In the genomic region with DNA sequence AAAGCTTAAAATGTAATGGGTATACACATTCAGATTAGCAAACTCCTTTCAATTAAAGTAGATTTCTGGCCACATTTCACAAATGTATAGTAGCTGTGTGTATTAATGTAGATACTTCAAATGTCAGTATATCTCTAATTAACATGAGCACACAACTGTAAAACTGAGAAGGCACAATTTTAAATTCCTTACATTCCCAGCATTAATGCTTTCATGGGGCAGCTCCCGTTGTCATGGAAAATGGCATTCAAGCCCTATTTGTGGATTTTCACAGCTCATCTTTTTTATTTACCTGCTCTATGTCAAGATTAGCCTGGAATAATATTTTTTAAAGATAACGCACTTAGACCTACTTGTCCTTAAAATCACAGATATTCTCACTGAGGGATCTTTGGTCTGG, we compare ENCODE assay signal across 17 cellular contexts.
A peak's percentile ranks its signal among the peaks of the same experiment; 100 is the strongest.
DNase-seq lines count a peak whose midpoint lies in the region; ATAC-seq and TF ChIP-seq lines count a peak whose summit lies in the region.
"Had no signal": no experiment of that assay in that cellular context is flagged by ENCODE, and none has a peak within 500 bp of the region (broad histone marks: within the 10 kb centered on the region; RNA-seq: fewer than 3 reads in every experiment).

No MANE protein-coding gene starts in this region.

- H3K27me3 Mint-ChIP-seq in chondrocyte (ENCODE audit: low read depth) (no peaks in the 10 kb centered on the region), nephron progenitor cell (ENCODE audit: low read depth, poor library complexity) (no peaks in the 10 kb centered on the region), Calu3 (ENCODE audit: unreplicated experiment) (no peaks in the 10 kb centered on the region)
- H3K27me3 Mint-ChIP-seq: CD8-positive, alpha-beta memory T cell had no signal

- ATAC-seq in right lobe of liver, result no peak

- H3K36me3 ChIP-seq in HUES6 (ENCODE audit: control insufficient read depth, insufficient read depth, low read length) (no peaks in the 10 kb centered on the region), suprapubic skin (no peaks in the 10 kb centered on the region), right lobe of liver (no peaks in the 10 kb centered on the region)
- H3K36me3 ChIP-seq: BLaER1, MG63, SJCRH30 had no signal

- intact Hi-C loops in Calu3 (cut with micrococcal nuclease; ENCODE audit: unreplicated experiment), result no loop called here
- intact Hi-C loops in right lobe of liver (cut with DNase I), result no loop called here

- H3K27me3 ChIP-seq in HUES6 (ENCODE audit: control insufficient read depth, insufficient read depth, low read length) (no peaks in the 10 kb centered on the region), suprapubic skin (no peaks in the 10 kb centered on the region), right lobe of liver (no peaks in the 10 kb centered on the region)
- H3K27me3 ChIP-seq: BLaER1, MG63, SJCRH30 had no signal

- H3K4me3 Mint-ChIP-seq in chondrocyte (ENCODE audit: unreplicated experiment), result no peak overlapping the region
- no peak overlapping the region for H3K4me3 Mint-ChIP-seq in nephron progenitor cell
- H3K4me3 Mint-ChIP-seq in Calu3 (ENCODE audit: low read depth, unreplicated experiment), result no peak overlapping the region
- H3K4me3 Mint-ChIP-seq: CD8-positive, alpha-beta memory T cell had no signal

- no peak overlapping the region for H3K9ac ChIP-seq in HUES6 (ENCODE audit: low read length)
- H3K9ac ChIP-seq: BLaER1, KMS-11 had no signal

- CTCF ChIA-PET in Calu3 (lab: Charles Lee), result no interaction called here

- DNase-seq in chondrocyte (ENCODE audit: low spot score) (no peak), nephron progenitor cell (no peak), SW480 (ENCODE audit: low spot score) (no peak), Calu3 (no peak), suprapubic skin (ENCODE audit: low spot score in 2 of 2) (no peak), right lobe of liver (no peak)
- DNase-seq: CD8-positive, alpha-beta memory T cell; DMS 273 treated with DMSO at 0.1 percent for 48 hours; MG63; NCI-H1092 treated with DMSO at 0.1 percent for 48 hours; NCI-H1694; NCI-H69; SJCRH30 had no signal

- H3K9me3 ChIP-seq in HUES6 (ENCODE audit: control insufficient read depth, insufficient read depth, low read depth, low read length), result no peaks in the 10 kb centered on the region
- no peaks in the 10 kb centered on the region for H3K9me3 ChIP-seq in suprapubic skin
- H3K9me3 ChIP-seq in right lobe of liver, result no peaks in the 10 kb centered on the region
- H3K9me3 ChIP-seq: BLaER1, MG63, SJCRH30 had no signal

- H3K36me3 Mint-ChIP-seq in chondrocyte (ENCODE audit: low read depth), result peaks cover 5% of the 10 kb centered on the region
- H3K36me3 Mint-ChIP-seq in nephron progenitor cell (ENCODE audit: low read depth), result peaks cover 7% of the 10 kb centered on the region
- no peaks in the 10 kb centered on the region for H3K36me3 Mint-ChIP-seq in Calu3 (ENCODE audit: insufficient read depth, unreplicated experiment)
- H3K36me3 Mint-ChIP-seq: CD8-positive, alpha-beta memory T cell had no signal

- BruUV-seq in Calu3 (replicated peaks; lab: Mats Ljungman, UMichigan), result no TSS peak

- H3K4me3 ChIP-seq in HUES6 (ENCODE audit: low read depth, low read length), result no peak overlapping the region
- H3K4me3 ChIP-seq in suprapubic skin, result no peak overlapping the region
- no peak overlapping the region for H3K4me3 ChIP-seq in right lobe of liver
- H3K4me3 ChIP-seq: BLaER1, MG63, SJCRH30 had no signal

- H3K27ac ChIP-seq in HUES6 (ENCODE audit: low read depth, low read length) (0 out of 2 replicates have a peak overlapping the region, but pooled peaks have one; percentile 3), suprapubic skin (no peak overlapping the region), right lobe of liver (no peak overlapping the region)
- H3K27ac ChIP-seq: BLaER1, KMS-11, RWPE1, SJCRH30 had no signal

- H3K27ac Mint-ChIP-seq in chondrocyte (ENCODE audit: unreplicated experiment) (peak overlapping the region; percentile 18), nephron progenitor cell (peak overlapping the region; percentile 63), Calu3 (ENCODE audit: unreplicated experiment) (no peak overlapping the region)
- H3K27ac Mint-ChIP-seq: CD8-positive, alpha-beta memory T cell had no signal

- H3K9me3 Mint-ChIP-seq in chondrocyte (ENCODE audit: low read depth), result peaks cover 4% of the 10 kb centered on the region
- peaks cover 10% of the 10 kb centered on the region for H3K9me3 Mint-ChIP-seq in nephron progenitor cell
- H3K9me3 Mint-ChIP-seq in Calu3 (ENCODE audit: low read depth, unreplicated experiment), result peaks cover 3% of the 10 kb centered on the region

- TF ChIP-seq POLR2A in suprapubic skin (IDR thresholded peaks at IDR 0.05) (no peak), right lobe of liver (IDR thresholded peaks at IDR 0.05) (no peak)

- TF ChIP-seq CTCF in chondrocyte (IDR thresholded peaks at IDR 0.05) (no peak), nephron progenitor cell (IDR thresholded peaks at IDR 0.05) (no peak), Calu3 (IDR thresholded peaks at IDR 0.05; ENCODE audit: unreplicated experiment) (no peak), suprapubic skin (IDR thresholded peaks at IDR 0.05) (no peak), right lobe of liver (IDR thresholded peaks at IDR 0.05) (no peak)

- peaks cover 32% of the 10 kb centered on the region for H3K4me1 Mint-ChIP-seq in chondrocyte (ENCODE audit: low read depth)
- H3K4me1 Mint-ChIP-seq in nephron progenitor cell, result no peaks in the 10 kb centered on the region
- no peaks in the 10 kb centered on the region for H3K4me1 Mint-ChIP-seq in Calu3 (ENCODE audit: low read depth, unreplicated experiment)
- H3K4me1 Mint-ChIP-seq: CD8-positive, alpha-beta memory T cell had no signal

- no peak for TF ChIP-seq EP300 in suprapubic skin (IDR thresholded peaks at IDR 0.05)

- H3K4me1 ChIP-seq in HUES6 (ENCODE audit: control insufficient read depth, insufficient read depth, low read length) (0 out of 2 replicates have a peak, but pooled peaks cover 10% of the 10 kb centered on the region), suprapubic skin (peaks cover 9% of the 10 kb centered on the region), right lobe of liver (no peaks in the 10 kb centered on the region)
- H3K4me1 ChIP-seq: BLaER1, SJCRH30 had no signal

- WGBS in suprapubic skin, result 73% methylated on average over 2 of the region's 2 CpGs
- 74% methylated on average over 2 of the region's 2 CpGs for WGBS in right lobe of liver (ENCODE audit: insufficient coverage, low coverage, low lambda C conversion rate, missing lambda C conversion rate)
